Comparison of ENCODE assay signal across 17 cellular contexts in genomic region chr18:65257157-65257556, GRCh38.
"Had no signal": no experiment of that assay in that cellular context is flagged by ENCODE, and none has a peak within 500 bp of the region (broad histone marks: within the 10 kb centered on the region; RNA-seq: fewer than 3 reads in every experiment).

No MANE protein-coding gene starts in this region.

- H3K4me1 ChIP-seq: esophagus muscularis mucosa, gastroesophageal sphincter, heart left ventricle, tibial nerve had no signal

- DNase-seq: activated CD4-positive, alpha-beta memory T cell treated with anti-CD3 and anti-CD28 coated beads, Interleukin-2, amount 10 ng/mL, durations not matched to agents 7 days and 5 days; activated CD4-positive, alpha-beta T cell treated with anti-CD3 and anti-CD28 coated beads for 48 hours; activated CD4-positive, CD25-positive, alpha-beta regulatory T cell; activated CD8-positive, alpha-beta memory T cell treated with anti-CD3 and anti-CD28 coated beads, Interleukin-2, amount 10 ng/mL, durations not matched to agents 7 days and 5 days; activated naive CD8-positive, alpha-beta T cell treated with anti-CD3 and anti-CD28 coated beads for 36 hours; amniotic stem cell; effector CD4-positive, alpha-beta T cell; heart left ventricle; occipital lobe; stimulated activated naive CD8-positive, alpha-beta T cell treated with anti-CD3 and anti-CD28 coated beads, Interleukin-15, Interleukin-2, amounts not matched to agents 100 U/mL and 50 U/mL, for 24 hours; substantia nigra had no signal

- ATAC-seq: activated CD8-positive, alpha-beta memory T cell treated with anti-CD3 and anti-CD28 coated beads, Interleukin-2, amount 10 ng/mL, durations not matched to agents 7 days and 5 days; gastroesophageal sphincter; heart left ventricle; left lobe of liver; stimulated activated naive CD8-positive, alpha-beta T cell treated with anti-CD3 and anti-CD28 coated beads, Interleukin-15, Interleukin-2, amounts not matched to agents 100 U/mL and 50 U/mL, for 24 hours had no signal

- H3K27ac ChIP-seq: esophagus muscularis mucosa, gastroesophageal sphincter, heart left ventricle, skin epidermis, tibial nerve had no signal

- H3K27me3 ChIP-seq: esophagus muscularis mucosa, gastroesophageal sphincter, heart left ventricle, tibial nerve had no signal

- H3K36me3 ChIP-seq: esophagus muscularis mucosa, gastroesophageal sphincter, heart left ventricle, tibial nerve had no signal

- H3K9me3 ChIP-seq: esophagus muscularis mucosa, gastroesophageal sphincter, heart left ventricle, tibial nerve had no signal

- H3K4me3 ChIP-seq: esophagus muscularis mucosa, gastroesophageal sphincter, heart left ventricle, lung, skin epidermis, tibial nerve had no signal
